ENCODE assay signal across 18 cellular contexts in genomic region chr10:22609719-22610118, GRCh38.
DNase-seq lines count a peak whose midpoint lies in the region; ATAC-seq and TF ChIP-seq lines count a peak whose summit lies in the region.
"Had no signal": no experiment of that assay in that cellular context is flagged by ENCODE, and none has a peak within 500 bp of the region (broad histone marks: within the 10 kb centered on the region; RNA-seq: fewer than 3 reads in every experiment).

No MANE protein-coding gene starts in this region.

- H3K36me3 Mint-ChIP-seq in CD4-positive, alpha-beta memory T cell: peaks cover 42 to 47% of the 10 kb centered on the region in 2 donors
- H3K36me3 Mint-ChIP-seq in activated B cell treated with CpG ODN at 0.5 μM for 24 hours (ENCODE audit: low read depth) (peaks cover 47% of the 10 kb centered on the region), memory B cell (peaks cover 35% of the 10 kb centered on the region)

- ATAC-seq in activated B cell treated with CpG ODN at 0.5 μM for 24 hours (ENCODE audit: low read depth) (no peak), memory B cell (ENCODE audit: low read depth) (no peak), mucosa of descending colon (no peak), GM19351 (IDR thresholded peaks at IDR 0.05; ENCODE audit: unreplicated experiment) (no peak)
- ATAC-seq: sciatic nerve had no signal

- DNase-seq in DMS 273 (lab: John Stamatoyannopoulos, UW; ENCODE audit: unreplicated experiment) (peak; percentile 47), DMS 273 treated with DMSO at 0.1 percent for 48 hours (lab: John Stamatoyannopoulos, UW) (no peak), activated B cell treated with CpG ODN at 0.5 μM for 24 hours (no peak), memory B cell (ENCODE audit: low spot score in 2 of 2) (no peak), UCSD-AML1 (lab: John Stamatoyannopoulos, UW; ENCODE audit: unreplicated experiment) (no peak), mucosa of descending colon (no peak)
- DNase-seq in CD4-positive, alpha-beta memory T cell: no peak
- DNase-seq: amygdala; cortex of kidney; Karpas-422; NCI-H526 treated with DMSO at 0.1 percent for 48 hours; RPMI8226; stimulated activated CD4-positive, alpha-beta T cell treated with anti-CD3 and anti-CD28 coated beads, Interleukin-4, amount 100 ng/mL, for 4 hours; stimulated activated naive CD4-positive, alpha-beta T cell treated with Interleukin-2 at 50 U/mL for 16 hours had no signal

- H3K27ac Mint-ChIP-seq in CD4-positive, alpha-beta memory T cell: peak overlapping the region; percentile 87 to 99 (median 96)
- peak overlapping the region; percentile 87 for H3K27ac Mint-ChIP-seq in activated B cell treated with CpG ODN at 0.5 μM for 24 hours
- peak overlapping the region; percentile 91 for H3K27ac Mint-ChIP-seq in memory B cell

- intact Hi-C loops in CD4-positive, alpha-beta memory T cell (cut with micrococcal nuclease): loop anchor here (2.0 kb wide), 1 partner anchor 15 kb away; no protein-coding TSS in a partner anchor
- intact Hi-C loops in activated B cell treated with CpG ODN at 0.5 μM for 24 hours (cut with micrococcal nuclease) (loop anchor here (5.0 to 10.0 kb wide), 4 partner anchors 292 to 1075 kb away; partner anchors contain the start of genes COMMD3 and MLLT10), mucosa of descending colon (cut with DNase I, micrococcal nuclease) (no loop called here)

- H3K27me3 Mint-ChIP-seq in CD4-positive, alpha-beta memory T cell: no peaks in the 10 kb centered on the region
- no peaks in the 10 kb centered on the region for H3K27me3 Mint-ChIP-seq in activated B cell treated with CpG ODN at 0.5 μM for 24 hours
- no peaks in the 10 kb centered on the region for H3K27me3 Mint-ChIP-seq in memory B cell

- H3K4me3 Mint-ChIP-seq in CD4-positive, alpha-beta memory T cell: peak overlapping the region in 7 of 8 donors; percentile 22 to 93 (median 74)
- H3K4me3 Mint-ChIP-seq in activated B cell treated with CpG ODN at 0.5 μM for 24 hours (peak overlapping the region; percentile 55), memory B cell (peak overlapping the region; percentile 56)
- H3K4me3 Mint-ChIP-seq: neural crest cell had no signal

- H3K27me3 ChIP-seq in CD4-positive, alpha-beta memory T cell (ENCODE audit: insufficient read depth, low read length): no peaks in the 10 kb centered on the region

- no peak overlapping the region for H3K4me3 ChIP-seq in CD4-positive, alpha-beta memory T cell (ENCODE audit: low read length in 2 of 2)
- H3K4me3 ChIP-seq in mucosa of descending colon: no peak overlapping the region

- H3K9me3 ChIP-seq in CD4-positive, alpha-beta memory T cell (ENCODE audit: control insufficient read depth in 1 of 2, low read length in 2 of 2): no peaks in the 10 kb centered on the region
- H3K9me3 ChIP-seq in mucosa of descending colon: no peaks in the 10 kb centered on the region

- TF ChIP-seq CTCF in activated B cell treated with CpG ODN at 0.5 μM for 24 hours (IDR thresholded peaks at IDR 0.05) (no peak), mucosa of descending colon (IDR thresholded peaks at IDR 0.05) (no peak)

- POLR2A ChIA-PET in CD4-positive, alpha-beta memory T cell (lab: Charles Lee; ENCODE audit: partially characterized antibody): interaction anchor here (0.6 to 30.6 kb wide), 9 partner anchors 10 to 354 kb away, joined by 3 to 895 read pairs (median 24); partner anchors contain the start of gene PIP4K2A
- POLR2A ChIA-PET in activated B cell treated with CpG ODN at 0.5 μM for 24 hours (lab: Charles Lee): interaction anchor here (0.8 to 2.6 kb wide), 3 partner anchors 12 to 27 kb away, joined by 3 to 11 read pairs (median 3); no protein-coding TSS in a partner anchor

- H3K36me3 ChIP-seq in CD4-positive, alpha-beta memory T cell (ENCODE audit: insufficient read depth, low read length): peaks cover 15% of the 10 kb centered on the region
- no peaks in the 10 kb centered on the region for H3K36me3 ChIP-seq in mucosa of descending colon (ENCODE audit: low read depth)

- H3K27ac ChIP-seq in CD4-positive, alpha-beta memory T cell (ENCODE audit: low read depth, low read length): peak overlapping the region; percentile 87
- H3K27ac ChIP-seq: 22Rv1 had no signal

- H3K4me1 ChIP-seq in CD4-positive, alpha-beta memory T cell (ENCODE audit: insufficient read depth, low read length): peaks cover 99% of the 10 kb centered on the region
- H3K4me1 ChIP-seq in mucosa of descending colon (ENCODE audit: low read depth): no peaks in the 10 kb centered on the region

- peaks cover 72 to 100% (median 88%) of the 10 kb centered on the region in 4 donors for H3K4me1 Mint-ChIP-seq in CD4-positive, alpha-beta memory T cell
- peaks cover 97% of the 10 kb centered on the region for H3K4me1 Mint-ChIP-seq in activated B cell treated with CpG ODN at 0.5 μM for 24 hours
- peaks cover 66% of the 10 kb centered on the region for H3K4me1 Mint-ChIP-seq in memory B cell

- CTCF ChIA-PET in CD4-positive, alpha-beta memory T cell (lab: Charles Lee; ENCODE audit: partially characterized antibody): interaction anchor here (0.5 to 5.4 kb wide), 9 partner anchors 20 to 598 kb away, joined by 3 to 34 read pairs (median 5); no protein-coding TSS in a partner anchor
- CTCF ChIA-PET in activated B cell treated with CpG ODN at 0.5 μM for 24 hours (lab: Charles Lee): no interaction called here

- peaks cover 0 to 4% (median 0%) of the 10 kb centered on the region in 8 donors for H3K9me3 Mint-ChIP-seq in CD4-positive, alpha-beta memory T cell
- peaks cover 2% of the 10 kb centered on the region for H3K9me3 Mint-ChIP-seq in activated B cell treated with CpG ODN at 0.5 μM for 24 hours
- peaks cover 5% of the 10 kb centered on the region for H3K9me3 Mint-ChIP-seq in memory B cell

Comparison
In these comparisons a context has a peak if more than half of its experiments do, and no peak if none do; other contexts are left out.
1. intact Hi-C loops: an anchor here in CD4-positive, alpha-beta memory T cell (2.0 kb wide) and activated B cell treated with CpG ODN at 0.5 μM for 24 hours (5.0 to 10.0 kb wide); none called in mucosa of descending colon.